14 cellular contexts compared by ENCODE assay signal in the genomic region with DNA sequence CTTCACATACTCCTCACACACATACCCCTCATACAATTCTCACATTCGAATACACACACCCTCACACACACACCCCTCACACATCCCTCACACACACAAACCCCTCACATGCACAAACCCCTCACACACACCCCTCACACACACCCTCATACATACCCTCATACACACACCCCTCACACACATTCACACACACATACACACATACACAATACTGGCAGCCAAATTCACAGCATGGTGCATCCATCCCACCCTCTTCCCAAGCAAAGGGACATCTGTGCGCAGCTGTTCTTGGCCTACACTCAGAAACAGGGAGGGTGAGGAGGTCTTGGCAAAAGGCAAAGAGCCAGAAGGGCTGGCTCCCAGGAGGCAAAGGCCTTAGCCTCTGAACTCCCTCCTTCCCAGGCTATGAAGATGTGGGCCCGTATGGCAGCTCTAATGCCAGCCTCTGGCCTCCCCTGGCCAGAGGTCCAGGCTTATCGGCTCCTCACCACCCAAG. TPM values are rescaled to one million over a fixed set of nuclear protein-coding genes. Genes with fewer than 3 reads are reported as not detected.
"Had no signal": no experiment of that assay in that cellular context is flagged by ENCODE, and none has a peak within 500 bp of the region (broad histone marks: within the 10 kb centered on the region; RNA-seq: fewer than 3 reads in every experiment).

No MANE protein-coding gene starts in this region.

- H3K27me3 ChIP-seq: ascending aorta, esophagus squamous epithelium, foreskin keratinocyte, transverse colon had no signal

- H3K9me3 ChIP-seq: ascending aorta, esophagus squamous epithelium, neutrophil, transverse colon had no signal

- H3K4me3 ChIP-seq: ascending aorta, esophagus squamous epithelium, smooth muscle cell, transverse colon had no signal

- H3K27ac ChIP-seq: ascending aorta, esophagus squamous epithelium, foreskin keratinocyte, neutrophil, transverse colon had no signal

- DNase-seq: activated CD4-positive, alpha-beta T cell treated with anti-CD3 and anti-CD28 coated beads for 1 hour; activated CD4-positive, alpha-beta T cell treated with anti-CD3 and anti-CD28 coated beads, Interleukin-2, amount 50 U/mL, for 48 hours; activated naive CD4-positive, alpha-beta T cell treated with Interleukin-2 at 50 U/mL for 16 hours; activated naive CD8-positive, alpha-beta T cell treated with anti-CD3 and anti-CD28 coated beads, Interleukin-2, amount 50 U/mL, for 24 hours; esophagus squamous epithelium; foreskin keratinocyte; kidney; retina; stimulated activated CD4-positive, alpha-beta T cell treated with anti-CD3 and anti-CD28 coated beads, Interleukin-1b, Interleukin-23, amount 100 ng/mL, for 48 hours; SW 1271; transverse colon had no signal

- H3K4me1 ChIP-seq: ascending aorta, transverse colon had no signal

- H3K36me3 ChIP-seq: ascending aorta, esophagus squamous epithelium, neutrophil, transverse colon had no signal

RNA-seq across cellular contexts. Expression of a gene that starts 23.4 kb away (rescaled TPM):
- total RNA-seq: smooth muscle cell had no signal
